In the genomic region with DNA sequence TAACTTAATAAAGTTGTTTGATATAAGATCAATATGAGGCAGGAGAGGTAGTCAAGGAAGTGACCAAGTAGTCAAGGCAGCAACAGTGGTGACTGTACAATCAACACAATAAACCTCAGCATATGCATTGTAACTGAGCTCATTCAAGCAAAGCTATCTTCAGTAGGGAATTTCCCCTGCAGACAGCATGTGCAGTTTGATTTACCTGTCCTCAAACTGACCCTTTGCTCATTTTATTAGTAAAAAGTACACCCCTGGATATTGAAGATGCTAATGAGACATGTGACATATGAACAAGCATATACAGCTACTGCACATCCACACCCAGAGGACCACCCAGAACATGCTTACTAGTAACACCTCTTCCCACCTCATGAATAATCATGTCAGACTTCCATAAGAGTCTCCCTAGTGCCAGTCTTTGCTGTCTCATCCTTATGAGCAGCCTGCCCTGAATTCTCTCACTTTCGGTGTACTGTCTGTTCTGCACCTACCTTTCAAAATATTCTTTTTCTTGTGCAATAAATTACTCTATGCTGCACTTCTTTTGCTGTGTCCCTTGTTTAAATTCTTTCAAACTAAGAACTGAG, we compare ENCODE assay signal across 14 cellular contexts. TPM values are rescaled to one million over a fixed set of nuclear protein-coding genes. Genes with fewer than 3 reads are reported as not detected.
A peak's percentile ranks its signal among the peaks of the same experiment; 100 is the strongest.
DNase-seq lines count a peak whose midpoint lies in the region; ATAC-seq and TF ChIP-seq lines count a peak whose summit lies in the region.
"Had no signal": no experiment of that assay in that cellular context is flagged by ENCODE, and none has a peak within 500 bp of the region (broad histone marks: within the 10 kb centered on the region; RNA-seq: fewer than 3 reads in every experiment).

No MANE protein-coding gene starts in this region.

- ATAC-seq in HG02852 (IDR thresholded peaks at IDR 0.05; ENCODE audit: unreplicated experiment) = peak; percentile 78
- ATAC-seq in stimulated activated effector memory CD8-positive, alpha-beta T cell treated with anti-CD3 and anti-CD28 coated beads, Interleukin-12 subunit alpha, Interleukin-12 subunit beta, amount 100 ng/mL, for 72 hours = peak; percentile 67
- ATAC-seq: effector memory CD8-positive, alpha-beta T cell had no signal

- no peaks in the 10 kb centered on the region for H3K27me3 ChIP-seq in esophagus muscularis mucosa

- 68% methylated on average over 1 of the region's 1 CpG for WGBS in esophagus muscularis mucosa

- no peaks in the 10 kb centered on the region for H3K36me3 ChIP-seq in esophagus muscularis mucosa

- no peak overlapping the region for H3K27ac ChIP-seq in esophagus muscularis mucosa (replicated peaks in 1 of 4)
- H3K27ac ChIP-seq: 22Rv1 had no signal

- DNase-seq in DMS 273 (lab: John Stamatoyannopoulos, UW; ENCODE audit: unreplicated experiment) = peak; percentile 21
- DNase-seq in DMS 273 treated with DMSO at 0.1 percent for 48 hours (lab: John Stamatoyannopoulos, UW) = no peak
- DNase-seq in RPMI8226 = peak; percentile 23
- DNase-seq in stimulated activated effector memory CD8-positive, alpha-beta T cell treated with anti-CD3 and anti-CD28 coated beads, Interleukin-12 subunit alpha, Interleukin-12 subunit beta, amount 100 ng/mL, for 72 hours (ENCODE audit: low spot score in 2 of 2) = no peak
- DNase-seq in HuH-7.5 (ENCODE audit: low spot score) = no peak
- no peak for DNase-seq in GM19240 (ENCODE audit: insufficient read length, low spot score)
- DNase-seq in esophagus muscularis mucosa (ENCODE audit: extremely low spot score) = no peak
- DNase-seq: activated CD8-positive, alpha-beta memory T cell treated with anti-CD3 and anti-CD28 coated beads, Interleukin-2, amount 50 U/mL, for 4 hours; effector memory CD8-positive, alpha-beta T cell; hippocampal formation; NCI-H2107 had no signal

- no peaks in the 10 kb centered on the region for H3K9me3 ChIP-seq in esophagus muscularis mucosa

- no peak for TF ChIP-seq POLR2A in esophagus muscularis mucosa (IDR thresholded peaks at IDR 0.05; ENCODE audit: low read depth)

- TF ChIP-seq EP300 in esophagus muscularis mucosa (IDR thresholded peaks at IDR 0.05) = no peak

- no peaks in the 10 kb centered on the region for H3K36me3 Mint-ChIP-seq in stimulated activated effector memory CD8-positive, alpha-beta T cell treated with anti-CD3 and anti-CD28 coated beads, Interleukin-12 subunit alpha, Interleukin-12 subunit beta, amount 100 ng/mL, for 72 hours

- no peak overlapping the region for H3K4me3 Mint-ChIP-seq in stimulated activated effector memory CD8-positive, alpha-beta T cell treated with anti-CD3 and anti-CD28 coated beads, Interleukin-12 subunit alpha, Interleukin-12 subunit beta, amount 100 ng/mL, for 72 hours
- H3K4me3 Mint-ChIP-seq: effector memory CD8-positive, alpha-beta T cell; IgD-negative memory B cell had no signal

- no peak for TF ChIP-seq CTCF in esophagus muscularis mucosa (IDR thresholded peaks at IDR 0.05)

- H3K4me1 Mint-ChIP-seq in stimulated activated effector memory CD8-positive, alpha-beta T cell treated with anti-CD3 and anti-CD28 coated beads, Interleukin-12 subunit alpha, Interleukin-12 subunit beta, amount 100 ng/mL, for 72 hours = no peaks in the 10 kb centered on the region

- no peaks in the 10 kb centered on the region for H3K4me1 ChIP-seq in esophagus muscularis mucosa

- H3K27ac Mint-ChIP-seq in stimulated activated effector memory CD8-positive, alpha-beta T cell treated with anti-CD3 and anti-CD28 coated beads, Interleukin-12 subunit alpha, Interleukin-12 subunit beta, amount 100 ng/mL, for 72 hours = no peak overlapping the region
- H3K27ac Mint-ChIP-seq: effector memory CD8-positive, alpha-beta T cell; IgD-negative memory B cell had no signal

- no peak overlapping the region for H3K4me3 ChIP-seq in esophagus muscularis mucosa

- no peaks in the 10 kb centered on the region for H3K9me3 Mint-ChIP-seq in stimulated activated effector memory CD8-positive, alpha-beta T cell treated with anti-CD3 and anti-CD28 coated beads, Interleukin-12 subunit alpha, Interleukin-12 subunit beta, amount 100 ng/mL, for 72 hours
- H3K9me3 Mint-ChIP-seq: effector memory CD8-positive, alpha-beta T cell; IgD-negative memory B cell had no signal

- intact Hi-C loops in esophagus muscularis mucosa (cut with DNase I) = no loop called here

RNA-seq across cellular contexts. Expression of a gene that starts 15.3 kb away (rescaled TPM):
- total RNA-seq in esophagus muscularis mucosa = 1 to 10 TPM in 3 of 4 donors, under 1 TPM in 1; 0.66 to 4.6 (median 3.2) TPM

RNA-seq across cellular contexts. Expression of a gene that starts 15.4 kb away (rescaled TPM):
- 10 to 100 TPM in 2 of 4 donors, 1 to 10 TPM in 2; 7.6 to 14.6 (median 11.9) TPM for total RNA-seq in esophagus muscularis mucosa

RNA-seq across cellular contexts. Expression of a gene that starts 26.0 kb away (rescaled TPM):
- total RNA-seq in esophagus muscularis mucosa = 100 to 1,000 TPM; 136 to 188 (median 162) TPM

RNA-seq across cellular contexts. Expression of a gene that starts 35.6 kb away (rescaled TPM):
- 10 to 100 TPM in 2 of 4 donors, 1 to 10 TPM in 2; 8.4 to 14.1 (median 11.3) TPM for total RNA-seq in esophagus muscularis mucosa

RNA-seq across cellular contexts. Expression of a gene that starts 48.8 kb away (rescaled TPM):
- total RNA-seq in esophagus muscularis mucosa = 10 to 100 TPM in 3 of 4 donors, 1 to 10 TPM in 1; 8.7 to 16.6 (median 10.6) TPM

Comparison
In these comparisons a context has a peak if more than half of its experiments do, and no peak if none do; other contexts are left out.
1. DNase-seq: peak in DMS 273 (single experiment) and RPMI8226 (single experiment); none in DMS 273 treated with DMSO at 0.1 percent for 48 hours (single experiment), stimulated activated effector memory CD8-positive, alpha-beta T cell treated with anti-CD3 and anti-CD28 coated beads, Interleukin-12 subunit alpha, Interleukin-12 subunit beta, amount 100 ng/mL, for 72 hours (0 of 2), HuH-7.5 (single experiment), GM19240 (single experiment) and esophagus muscularis mucosa (single experiment).